8 cellular contexts compared by ENCODE assay signal in genomic region chr1:151006331-151007052, GRCh38. TPM values are rescaled to one million over a fixed set of nuclear protein-coding genes. Genes with fewer than 3 reads are reported as not detected.
DNase-seq lines count a peak whose midpoint lies in the region; ATAC-seq and TF ChIP-seq lines count a peak whose summit lies in the region.

Gene MINDY1 (minus strand): TSS chr1:151006902. CDS start chr1:151002617, 4,285 bp downstream.

- H3K27ac Mint-ChIP-seq in T-helper 2 cell treated with Interferon-gamma antibody and Interleukin-4, amounts not matched to agents 5 μg/mL and 100 μg/mL, for 36 hours = peak within 1 kb of the TSS; percentile 92

- peak within 1 kb of the TSS; percentile 93 for H2AFZ ChIP-seq in smooth muscle cell (ENCODE audit: low read depth)

- H3K9me3 ChIP-seq in smooth muscle cell (replicated peaks; ENCODE audit: low read depth) = no peaks in the 10 kb centered on the region

- peak within 1 kb of the TSS; percentile 64 to 94 for H3K27ac ChIP-seq in coronary artery
- H3K27ac ChIP-seq in smooth muscle cell (ENCODE audit: low read depth) = peak within 1 kb of the TSS; percentile 97

- peaks cover 7% of the 10 kb centered on the region for H3F3A ChIP-seq in smooth muscle cell (ENCODE audit: low read depth)

- H3K36me3 Mint-ChIP-seq in T-helper 2 cell treated with Interferon-gamma antibody and Interleukin-4, amounts not matched to agents 5 μg/mL and 100 μg/mL, for 36 hours (ENCODE audit: low read depth) = peaks cover 13% of the 10 kb centered on the region

- peak within 1 kb of the TSS; percentile 90 for H3K4me2 ChIP-seq in smooth muscle cell

- DNase-seq in CMK (ENCODE audit: low read depth) (peak; percentile 44), NCI-H2029 treated with DMSO at 0.1 percent for 48 hours (lab: John Stamatoyannopoulos, UW) (peak; percentile 72), coronary artery (ENCODE audit: low spot score) (no peak), kidney epithelial cell (ENCODE audit: low read depth) (peak; percentile 67), smooth muscle cell (lab: John Stamatoyannopoulos, UW; ENCODE audit: unreplicated experiment) (peak; percentile 15)
- peak; percentile 36 for DNase-seq in T-helper 2 cell treated with Interferon-gamma antibody and Interleukin-4, amounts not matched to agents 5 μg/mL and 100 μg/mL, for 36 hours (ENCODE audit: low spot score)

- H3K79me2 ChIP-seq in smooth muscle cell (ENCODE audit: low read depth) = peaks cover 12% of the 10 kb centered on the region

- no peaks in the 10 kb centered on the region for H3K36me3 ChIP-seq in kidney epithelial cell (ENCODE audit: control insufficient read depth, insufficient read depth, low read length)
- no peaks in the 10 kb centered on the region for H3K36me3 ChIP-seq in smooth muscle cell (ENCODE audit: low read depth)

- H3K27me3 ChIP-seq in kidney epithelial cell (ENCODE audit: control insufficient read depth, insufficient read depth, low read length) = no peaks in the 10 kb centered on the region
- H3K27me3 ChIP-seq in smooth muscle cell (ENCODE audit: low read depth) = no peaks in the 10 kb centered on the region

- peaks cover 71% of the 10 kb centered on the region for H3K4me1 Mint-ChIP-seq in T-helper 2 cell treated with Interferon-gamma antibody and Interleukin-4, amounts not matched to agents 5 μg/mL and 100 μg/mL, for 36 hours (ENCODE audit: low read depth)

- H4K20me1 ChIP-seq in smooth muscle cell (ENCODE audit: low read depth) = no peaks in the 10 kb centered on the region

- 14% methylated on average over 18 of the region's 18 CpGs for WGBS in smooth muscle cell (ENCODE audit: low lambda C conversion rate)

- H3K4me3 ChIP-seq in coronary artery (peak within 1 kb of the TSS; percentile 91), kidney epithelial cell (ENCODE audit: low read depth, low read length) (peak within 1 kb of the TSS; percentile 43), smooth muscle cell (peak within 1 kb of the TSS; percentile 81)

- TF ChIP-seq CTCF in coronary artery (IDR thresholded peaks at IDR 0.05) = peak; percentile 29
- TF ChIP-seq CTCF in kidney epithelial cell (IDR thresholded peaks at IDR 0.05; ENCODE audit: insufficient read depth, low read length, poor library complexity, severe bottlenecking) = peak; percentile 64
- peak; percentile 20 for TF ChIP-seq CTCF in smooth muscle cell (IDR thresholded peaks at IDR 0.05; ENCODE audit: borderline replicate concordance, insufficient read depth, poor library complexity, severe bottlenecking)

- H3K9me3 Mint-ChIP-seq in T-helper 2 cell treated with Interferon-gamma antibody and Interleukin-4, amounts not matched to agents 5 μg/mL and 100 μg/mL, for 36 hours = no peaks in the 10 kb centered on the region

- H3K4me1 ChIP-seq in smooth muscle cell (ENCODE audit: low read depth) = peaks cover 17% of the 10 kb centered on the region

- H3K9ac ChIP-seq in smooth muscle cell (ENCODE audit: low read depth) = peak within 1 kb of the TSS; percentile 92

- no peaks in the 10 kb centered on the region for H3K27me3 Mint-ChIP-seq in T-helper 2 cell treated with Interferon-gamma antibody and Interleukin-4, amounts not matched to agents 5 μg/mL and 100 μg/mL, for 36 hours (ENCODE audit: low read depth)

- H3K4me3 Mint-ChIP-seq in T-helper 2 cell treated with Interferon-gamma antibody and Interleukin-4, amounts not matched to agents 5 μg/mL and 100 μg/mL, for 36 hours = peak within 1 kb of the TSS; percentile 98

- ATAC-seq in GM21786 (IDR thresholded peaks at IDR 0.05; ENCODE audit: unreplicated experiment) (peak; percentile 41), GM19397 (IDR thresholded peaks at IDR 0.05; ENCODE audit: unreplicated experiment) (no peak)

RNA-seq across cellular contexts. Expression of gene MINDY1, which starts in this region (rescaled TPM):
- total RNA-seq in kidney epithelial cell (7.7 and 8.4 TPM in 2 replicates), smooth muscle cell (3.2 and 4.9 TPM in 2 replicates)
- 2.4 and 8.5 TPM in 2 replicates for polyA plus RNA-seq in smooth muscle cell
